ENCODE assay signal across 28 cellular contexts in the genomic region with DNA sequence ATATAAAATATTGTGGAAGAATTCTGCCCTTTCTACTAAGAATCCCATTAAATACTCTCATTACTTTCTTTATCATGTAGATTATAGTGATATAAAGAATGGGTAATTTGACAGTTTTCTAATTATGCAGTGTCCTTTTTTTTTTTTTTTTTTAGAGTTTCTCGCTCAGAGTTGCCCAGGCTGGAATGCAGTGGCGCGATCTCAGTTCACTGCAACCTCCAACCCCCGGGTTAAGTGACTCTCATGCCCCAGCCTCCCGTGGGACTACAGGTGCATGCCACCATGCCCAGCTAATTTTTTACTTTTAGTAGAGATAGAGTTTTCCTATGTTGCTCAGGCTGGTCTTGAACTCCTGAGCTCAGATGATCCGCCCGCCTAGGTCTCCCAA.
"Had no signal": no experiment of that assay in that cellular context is flagged by ENCODE, and none has a peak within 500 bp of the region (broad histone marks: within the 10 kb centered on the region; RNA-seq: fewer than 3 reads in every experiment).

No MANE protein-coding gene starts in this region.

- H3K4me1 ChIP-seq: colonic mucosa, esophagus muscularis mucosa, esophagus squamous epithelium, foreskin keratinocyte, gastrocnemius medialis, gastroesophageal sphincter, heart left ventricle, heart right ventricle had no signal

- H3K9me3 ChIP-seq: colonic mucosa, esophagus muscularis mucosa, esophagus squamous epithelium, gastrocnemius medialis, gastroesophageal sphincter had no signal

- H3K27me3 ChIP-seq: colonic mucosa, dorsolateral prefrontal cortex, esophagus muscularis mucosa, esophagus squamous epithelium, foreskin keratinocyte, gastrocnemius medialis, gastroesophageal sphincter, heart left ventricle, heart right ventricle had no signal

- H3K4me3 ChIP-seq: colonic mucosa, coronary artery, dorsolateral prefrontal cortex, esophagus muscularis mucosa, esophagus squamous epithelium, gastrocnemius medialis, gastroesophageal sphincter, heart left ventricle, heart right ventricle had no signal

- H3K27ac ChIP-seq: colonic mucosa, coronary artery, dorsolateral prefrontal cortex, epithelial cell of prostate, esophagus muscularis mucosa, esophagus squamous epithelium, foreskin keratinocyte, gastrocnemius medialis, gastroesophageal sphincter, heart left ventricle, heart right ventricle had no signal

- ATAC-seq: effector memory CD8-positive, alpha-beta T cell; esophagus mucosa; foreskin keratinocyte; gastrocnemius medialis; gastroesophageal sphincter; heart left ventricle; heart right ventricle had no signal

- DNase-seq: colonic mucosa; cortex of kidney; dermis blood vessel endothelial cell; dorsolateral prefrontal cortex; effector CD4-positive, alpha-beta T cell; effector CD8-positive, alpha-beta T cell; effector memory CD4-positive, alpha-beta T cell; effector memory CD8-positive, alpha-beta T cell; endodermal cell; erythroblast; esophagus squamous epithelium; foreskin fibroblast; foreskin keratinocyte; foreskin melanocyte; gastrocnemius medialis; glutamatergic neuron; head of caudate nucleus; heart left ventricle; heart right ventricle had no signal

- H3K36me3 ChIP-seq: colonic mucosa, esophagus muscularis mucosa, esophagus squamous epithelium, gastrocnemius medialis, gastroesophageal sphincter, heart left ventricle, heart right ventricle had no signal

- FAIRE-seq: colon, endometrium, endothelial cell of umbilical vein, frontal cortex had no signal
